ENCODE assay signal across 37 cellular contexts in the genomic region with DNA sequence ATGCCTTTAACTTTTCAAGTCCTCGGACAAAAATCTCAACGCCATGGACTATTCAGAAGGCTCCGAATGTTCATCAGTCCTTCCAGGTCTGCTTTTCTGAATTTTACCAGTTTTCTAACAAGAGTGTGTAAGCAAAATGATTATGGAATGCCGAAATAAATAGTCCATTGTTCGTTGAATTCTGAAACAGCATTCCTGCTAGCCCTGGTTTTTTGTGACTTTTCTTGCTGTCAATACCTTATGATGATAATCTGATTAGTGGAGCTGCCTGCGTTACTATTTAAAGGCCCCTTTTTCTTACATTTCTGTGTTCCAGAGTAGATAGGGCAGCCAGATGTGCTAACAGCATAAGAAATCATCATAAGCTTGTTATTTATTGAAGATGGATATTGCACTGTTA.
"Had no signal": no experiment of that assay in that cellular context is flagged by ENCODE, and none has a peak within 500 bp of the region (broad histone marks: within the 10 kb centered on the region; RNA-seq: fewer than 3 reads in every experiment).

No MANE protein-coding gene starts in this region.

- ATAC-seq: activated CD4-positive, alpha-beta T cell treated with anti-CD3 and anti-CD28 coated beads for 36 hours; activated CD4-positive, CD25-positive, alpha-beta regulatory T cell treated with anti-CD3 and anti-CD28 coated beads, Interleukin-2, amount 50 U/mL, for 24 hours; activated CD8-positive, alpha-beta memory T cell treated with anti-CD3 and anti-CD28 coated beads, Interleukin-2, amount 10 ng/mL, durations not matched to agents 7 days and 5 days; activated CD8-positive, alpha-beta T cell treated with anti-CD3 and anti-CD28 coated beads, Interleukin-2, amount 10 ng/mL, durations not matched to agents 7 days and 5 days; activated naive CD8-positive, alpha-beta T cell treated with anti-CD3 and anti-CD28 coated beads, Interleukin-2, amount 50 U/mL, for 24 hours; WTC11 had no signal

- H3K27me3 Mint-ChIP-seq: activated CD4-positive, alpha-beta T cell treated with anti-CD3 and anti-CD28 coated beads for 36 hours; activated CD4-positive, alpha-beta T cell treated with anti-CD3 and anti-CD28 coated beads, Interleukin-2, amount 10 ng/mL, durations not matched to agents 7 days and 5 days; activated CD8-positive, alpha-beta memory T cell treated with anti-CD3 and anti-CD28 coated beads, Interleukin-2, amount 10 ng/mL, durations not matched to agents 7 days and 5 days; activated naive CD4-positive, alpha-beta T cell treated with anti-CD3 and anti-CD28 coated beads, Interleukin-2, amount 10 ng/mL, durations not matched to agents 7 days and 5 days; activated naive CD4-positive, alpha-beta T cell treated with anti-CD3 and anti-CD28 coated beads, Interleukin-2, amount 50 U/mL, for 24 hours; activated naive CD8-positive, alpha-beta T cell; activated naive CD8-positive, alpha-beta T cell treated with anti-CD3 and anti-CD28 coated beads, Interleukin-2, amount 50 U/mL, for 24 hours; activated T-cell treated with anti-CD3 and anti-CD28 coated beads, Interleukin-2, amount 50 U/mL, for 24 hours; brain; central memory CD8-positive, alpha-beta T cell had no signal

- H3K4me1 Mint-ChIP-seq: activated CD4-positive, alpha-beta memory T cell treated with anti-CD3 and anti-CD28 coated beads, Interleukin-2, amount 10 ng/mL, durations not matched to agents 7 days and 5 days; activated CD4-positive, alpha-beta T cell treated with anti-CD3 and anti-CD28 coated beads for 36 hours; activated CD4-positive, alpha-beta T cell treated with anti-CD3 and anti-CD28 coated beads, Interleukin-2, amount 10 ng/mL, durations not matched to agents 7 days and 5 days; activated CD8-positive, alpha-beta memory T cell treated with anti-CD3 and anti-CD28 coated beads, Interleukin-2, amount 10 ng/mL, durations not matched to agents 7 days and 5 days; activated naive CD4-positive, alpha-beta T cell treated with anti-CD3 and anti-CD28 coated beads, Interleukin-2, amount 10 ng/mL, durations not matched to agents 7 days and 5 days; activated naive CD4-positive, alpha-beta T cell treated with anti-CD3 and anti-CD28 coated beads, Interleukin-2, amount 50 U/mL, for 24 hours; activated naive CD8-positive, alpha-beta T cell treated with anti-CD3 and anti-CD28 coated beads, Interleukin-2, amount 50 U/mL, for 24 hours had no signal

- H3K9me3 ChIP-seq: ascending aorta had no signal

- H3K4me3 Mint-ChIP-seq: activated CD4-positive, alpha-beta memory T cell treated with anti-CD3 and anti-CD28 coated beads, Interleukin-2, amount 10 ng/mL, durations not matched to agents 7 days and 5 days; activated CD4-positive, alpha-beta T cell treated with anti-CD3 and anti-CD28 coated beads for 36 hours; activated CD4-positive, alpha-beta T cell treated with anti-CD3 and anti-CD28 coated beads, Interleukin-2, amount 10 ng/mL, durations not matched to agents 7 days and 5 days; activated CD8-positive, alpha-beta memory T cell treated with anti-CD3 and anti-CD28 coated beads, Interleukin-2, amount 10 ng/mL, durations not matched to agents 7 days and 5 days; activated CD8-positive, alpha-beta T cell treated with anti-CD3 and anti-CD28 coated beads, Interleukin-2, amount 10 ng/mL, durations not matched to agents 7 days and 5 days; activated naive CD4-positive, alpha-beta T cell treated with anti-CD3 and anti-CD28 coated beads, Interleukin-2, amount 10 ng/mL, durations not matched to agents 7 days and 5 days; activated naive CD4-positive, alpha-beta T cell treated with anti-CD3 and anti-CD28 coated beads, Interleukin-2, amount 50 U/mL, for 24 hours; activated naive CD8-positive, alpha-beta T cell; activated naive CD8-positive, alpha-beta T cell treated with anti-CD3 and anti-CD28 coated beads, Interleukin-2, amount 10 ng/mL, durations not matched to agents 7 days and 5 days; activated naive CD8-positive, alpha-beta T cell treated with anti-CD3 and anti-CD28 coated beads, Interleukin-2, amount 50 U/mL, for 24 hours; activated T-cell treated with anti-CD3 and anti-CD28 coated beads, Interleukin-2, amount 50 U/mL, for 24 hours; central memory CD8-positive, alpha-beta T cell; T-helper 1 cell treated with Interleukin-12 subunit alpha and Interleukin-12 subunit beta and Interleukin-4 antibody, amounts not matched to agents 30 μg/mL and 1 μg/mL, for 36 hours; T-helper 2 cell treated with Interferon-gamma antibody and Interleukin-4, amounts not matched to agents 5 μg/mL and 100 μg/mL, for 36 hours; WTC11 had no signal

- H3K27ac Mint-ChIP-seq: activated CD4-positive, alpha-beta memory T cell treated with anti-CD3 and anti-CD28 coated beads, Interleukin-2, amount 10 ng/mL, durations not matched to agents 7 days and 5 days; activated CD4-positive, alpha-beta T cell treated with anti-CD3 and anti-CD28 coated beads for 36 hours; activated CD4-positive, alpha-beta T cell treated with anti-CD3 and anti-CD28 coated beads, Interleukin-2, amount 10 ng/mL, durations not matched to agents 7 days and 5 days; activated CD8-positive, alpha-beta memory T cell treated with anti-CD3 and anti-CD28 coated beads, Interleukin-2, amount 10 ng/mL, durations not matched to agents 7 days and 5 days; activated CD8-positive, alpha-beta T cell treated with anti-CD3 and anti-CD28 coated beads, Interleukin-2, amount 10 ng/mL, durations not matched to agents 7 days and 5 days; activated naive CD4-positive, alpha-beta T cell treated with anti-CD3 and anti-CD28 coated beads, Interleukin-2, amount 10 ng/mL, durations not matched to agents 7 days and 5 days; activated naive CD4-positive, alpha-beta T cell treated with anti-CD3 and anti-CD28 coated beads, Interleukin-2, amount 50 U/mL, for 24 hours; activated naive CD8-positive, alpha-beta T cell; activated naive CD8-positive, alpha-beta T cell treated with anti-CD3 and anti-CD28 coated beads, Interleukin-2, amount 10 ng/mL, durations not matched to agents 7 days and 5 days; activated naive CD8-positive, alpha-beta T cell treated with anti-CD3 and anti-CD28 coated beads, Interleukin-2, amount 50 U/mL, for 24 hours; activated T-cell treated with anti-CD3 and anti-CD28 coated beads, Interleukin-2, amount 50 U/mL, for 24 hours; activated T-helper 2 cell treated with anti-CD3 and anti-CD28 coated beads, Interferon-gamma antibody, Interleukin-2, Interleukin-4, amounts not matched to agents 10 μg/mL and 5 μg/mL and 100 μg/mL, durations not matched to agents 14 hours and 24 hours and 36 hours; T-helper 1 cell treated with Interleukin-12 subunit alpha and Interleukin-12 subunit beta and Interleukin-4 antibody, amounts not matched to agents 30 μg/mL and 1 μg/mL, for 36 hours; T-helper 2 cell treated with Interferon-gamma antibody and Interleukin-4, amounts not matched to agents 5 μg/mL and 100 μg/mL, for 36 hours; WTC11 had no signal

- FAIRE-seq: bronchial epithelial cell had no signal

- H3K36me3 ChIP-seq: ascending aorta, cardiac muscle cell, WERI-Rb-1 had no signal

- H3K27ac ChIP-seq: ascending aorta, cardiac muscle cell, WERI-Rb-1 had no signal

- H3K4me1 ChIP-seq: ascending aorta had no signal

- DNase-seq: activated CD4-positive, alpha-beta memory T cell treated with anti-CD3 and anti-CD28 coated beads, Interleukin-2, amount 10 ng/mL, durations not matched to agents 7 days and 5 days; activated CD4-positive, alpha-beta T cell treated with anti-CD3 and anti-CD28 coated beads for 1 hour; activated CD4-positive, alpha-beta T cell treated with anti-CD3 and anti-CD28 coated beads for 36 hours; activated CD4-positive, alpha-beta T cell treated with anti-CD3 and anti-CD28 coated beads for 48 hours; activated CD4-positive, alpha-beta T cell treated with anti-CD3 and anti-CD28 coated beads, Interleukin-2, amount 10 ng/mL, durations not matched to agents 7 days and 5 days; activated CD4-positive, alpha-beta T cell treated with anti-CD3 and anti-CD28 coated beads, Interleukin-2, amount 50 U/mL, for 48 hours; activated CD4-positive, CD25-positive, alpha-beta regulatory T cell; activated CD8-positive, alpha-beta memory T cell treated with anti-CD3 and anti-CD28 coated beads for 24 hours; activated CD8-positive, alpha-beta memory T cell treated with anti-CD3 and anti-CD28 coated beads, Interleukin-2, amount 10 ng/mL, durations not matched to agents 7 days and 5 days; activated CD8-positive, alpha-beta memory T cell treated with anti-CD3 and anti-CD28 coated beads, Interleukin-2, amount 50 U/mL, for 48 hours; activated CD8-positive, alpha-beta T cell treated with anti-CD3 and anti-CD28 coated beads, Interleukin-2, amount 10 ng/mL, durations not matched to agents 7 days and 5 days; activated effector memory CD4-positive, alpha-beta T cell treated with Interleukin-2 at 50 U/mL for 16 hours; activated gamma-delta T cell; activated naive CD4-positive, alpha-beta T cell treated with anti-CD3 and anti-CD28 coated beads, Interleukin-2, amount 10 ng/mL, durations not matched to agents 7 days and 5 days; activated naive CD4-positive, alpha-beta T cell treated with Interleukin-2 at 50 U/mL for 16 hours; activated naive CD8-positive, alpha-beta T cell treated with anti-CD3 and anti-CD28 coated beads, Interleukin-2, amount 10 ng/mL, durations not matched to agents 7 days and 5 days; activated naive CD8-positive, alpha-beta T cell treated with anti-CD3 and anti-CD28 coated beads, Interleukin-2, amount 50 U/mL, for 24 hours; activated T-cell treated with anti-CD3 and anti-CD28 coated beads, Interleukin-2, amount 50 U/mL, for 24 hours; activated T-cell treated with anti-CD3 and anti-CD28 coated beads, Interleukin-2, amount 50 U/mL, for 48 hours; amygdala; anterior cingulate cortex; cerebellar nuclear complex; T-helper 2 cell; T-helper 9 cell; WERI-Rb-1 had no signal

- H3K36me3 Mint-ChIP-seq: activated CD8-positive, alpha-beta memory T cell treated with anti-CD3 and anti-CD28 coated beads, Interleukin-2, amount 10 ng/mL, durations not matched to agents 7 days and 5 days; activated naive CD4-positive, alpha-beta T cell treated with anti-CD3 and anti-CD28 coated beads, Interleukin-2, amount 10 ng/mL, durations not matched to agents 7 days and 5 days; activated naive CD4-positive, alpha-beta T cell treated with anti-CD3 and anti-CD28 coated beads, Interleukin-2, amount 50 U/mL, for 24 hours; activated naive CD8-positive, alpha-beta T cell treated with anti-CD3 and anti-CD28 coated beads, Interleukin-2, amount 10 ng/mL, durations not matched to agents 7 days and 5 days; brain; WTC11 had no signal

- H3K9me3 Mint-ChIP-seq: activated CD4-positive, alpha-beta memory T cell treated with anti-CD3 and anti-CD28 coated beads, Interleukin-2, amount 10 ng/mL, durations not matched to agents 7 days and 5 days; activated CD4-positive, alpha-beta T cell treated with anti-CD3 and anti-CD28 coated beads, Interleukin-2, amount 10 ng/mL, durations not matched to agents 7 days and 5 days; activated naive CD4-positive, alpha-beta T cell treated with anti-CD3 and anti-CD28 coated beads, Interleukin-2, amount 10 ng/mL, durations not matched to agents 7 days and 5 days; activated naive CD4-positive, alpha-beta T cell treated with anti-CD3 and anti-CD28 coated beads, Interleukin-2, amount 50 U/mL, for 24 hours; activated naive CD8-positive, alpha-beta T cell treated with anti-CD3 and anti-CD28 coated beads, Interleukin-2, amount 10 ng/mL, durations not matched to agents 7 days and 5 days; activated naive CD8-positive, alpha-beta T cell treated with anti-CD3 and anti-CD28 coated beads, Interleukin-2, amount 50 U/mL, for 24 hours; activated T-cell treated with anti-CD3 and anti-CD28 coated beads, Interleukin-2, amount 50 U/mL, for 24 hours; activated T-helper 2 cell treated with anti-CD3 and anti-CD28 coated beads, Interferon-gamma antibody, Interleukin-2, Interleukin-4, amounts not matched to agents 10 μg/mL and 5 μg/mL and 100 μg/mL, durations not matched to agents 14 hours and 24 hours and 36 hours; brain; central memory CD8-positive, alpha-beta T cell; T-helper 1 cell treated with Interleukin-12 subunit alpha and Interleukin-12 subunit beta and Interleukin-4 antibody, amounts not matched to agents 30 μg/mL and 1 μg/mL, for 36 hours; T-helper 2 cell treated with Interferon-gamma antibody and Interleukin-4, amounts not matched to agents 5 μg/mL and 100 μg/mL, for 36 hours; WTC11 had no signal

- H3K4me3 ChIP-seq: ascending aorta, cardiac muscle cell had no signal

- H3K27me3 ChIP-seq: ascending aorta, cardiac muscle cell had no signal
